Comparison of ENCODE assay signal across 1 cellular context in the genomic region with DNA sequence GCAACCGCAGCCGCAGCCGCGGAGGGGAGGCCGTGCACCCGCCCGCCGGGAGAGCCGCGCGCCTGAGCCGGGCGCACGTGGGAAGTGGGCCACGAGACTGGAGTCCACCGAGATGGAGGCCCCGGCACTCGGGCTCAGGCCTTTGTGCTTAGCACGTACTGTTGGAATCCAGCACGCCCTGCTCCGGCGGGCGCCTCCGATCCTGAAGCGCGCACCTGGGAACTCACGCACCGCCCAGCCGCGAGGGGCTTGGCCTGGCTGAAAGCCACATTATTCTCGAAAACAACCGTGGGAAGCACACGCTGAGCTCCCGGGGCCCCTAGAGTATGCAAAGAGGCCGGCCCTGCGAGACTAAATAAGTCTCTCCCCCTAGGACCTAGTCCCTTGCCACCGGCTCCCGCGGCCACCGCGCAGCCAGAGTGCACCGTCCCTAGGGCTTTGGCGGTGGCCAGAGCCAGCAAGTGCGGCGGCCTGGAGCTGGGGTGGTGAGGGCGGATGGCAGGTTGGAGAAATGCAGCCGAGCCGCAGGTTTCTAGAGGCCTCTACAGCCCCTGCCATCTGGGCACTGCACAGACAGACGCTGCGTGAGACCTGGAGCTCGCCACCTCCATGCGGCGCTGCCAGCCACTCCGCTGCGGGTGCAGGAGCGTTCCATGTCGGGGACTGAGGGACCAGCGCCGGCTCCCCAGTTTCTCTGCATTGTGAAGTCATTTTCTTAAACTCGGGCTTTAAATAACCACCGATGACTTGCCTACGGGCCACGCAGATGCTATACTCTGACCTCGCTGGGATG.
TF ChIP-seq lines count a peak whose summit lies in the region.

No MANE protein-coding gene starts in this region.

TF ChIP-seq in K562, 482 proteins besides CTCF, POLR2A, EP300 and RAD21:
- no peak for TF ChIP-seq PTBP1 (IDR thresholded peaks at IDR 0.05; ENCODE audit: low read depth, low read length)
- TF ChIP-seq ZNF668 (CRISPR knock-in tag; IDR thresholded peaks at IDR 0.05) = no peak
- no peak for TF ChIP-seq KDM5B (IDR thresholded peaks at IDR 0.05; ENCODE audit: insufficient replicate concordance, low read depth, low read length)
- 0 out of 2 replicates have a peak, but pooled peaks have one; percentile 50 for TF ChIP-seq ZBTB33 (CRISPR knock-in tag; IDR thresholded peaks at IDR 0.05)
- peak; percentile 7; the same call in 1 of the 2 replicates for TF ChIP-seq TFAP4 (CRISPR knock-in tag; IDR thresholded peaks at IDR 0.05; ENCODE audit: borderline replicate concordance)
- TF ChIP-seq CEBPB (tag; IDR thresholded peaks at IDR 0.05) = no peak
- no peak for TF ChIP-seq MTA3 (IDR thresholded peaks at IDR 0.05; ENCODE audit: borderline replicate concordance)
- TF ChIP-seq HBP1 (CRISPR knock-in tag; IDR thresholded peaks at IDR 0.05) = no peak
- TF ChIP-seq, protein P1, sequence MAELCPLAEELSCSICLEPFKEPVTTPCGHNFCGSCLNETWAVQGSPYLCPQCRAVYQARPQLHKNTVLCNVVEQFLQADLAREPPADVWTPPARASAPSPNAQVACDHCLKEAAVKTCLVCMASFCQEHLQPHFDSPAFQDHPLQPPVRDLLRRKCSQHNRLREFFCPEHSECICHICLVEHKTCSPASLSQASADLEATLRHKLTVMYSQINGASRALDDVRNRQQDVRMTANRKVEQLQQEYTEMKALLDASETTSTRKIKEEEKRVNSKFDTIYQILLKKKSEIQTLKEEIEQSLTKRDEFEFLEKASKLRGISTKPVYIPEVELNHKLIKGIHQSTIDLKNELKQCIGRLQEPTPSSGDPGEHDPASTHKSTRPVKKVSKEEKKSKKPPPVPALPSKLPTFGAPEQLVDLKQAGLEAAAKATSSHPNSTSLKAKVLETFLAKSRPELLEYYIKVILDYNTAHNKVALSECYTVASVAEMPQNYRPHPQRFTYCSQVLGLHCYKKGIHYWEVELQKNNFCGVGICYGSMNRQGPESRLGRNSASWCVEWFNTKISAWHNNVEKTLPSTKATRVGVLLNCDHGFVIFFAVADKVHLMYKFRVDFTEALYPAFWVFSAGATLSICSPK (IDR thresholded peaks at IDR 0.05; ENCODE audit: borderline replicate concordance) = no peak
- 0 out of 2 replicates have a peak, but pooled peaks have one; percentile 28 for TF ChIP-seq ATF2 (CRISPR knock-in tag; IDR thresholded peaks at IDR 0.05)
- no peak for TF ChIP-seq THAP7 (CRISPR knock-in tag; IDR thresholded peaks at IDR 0.05)
- TF ChIP-seq, protein P2, sequence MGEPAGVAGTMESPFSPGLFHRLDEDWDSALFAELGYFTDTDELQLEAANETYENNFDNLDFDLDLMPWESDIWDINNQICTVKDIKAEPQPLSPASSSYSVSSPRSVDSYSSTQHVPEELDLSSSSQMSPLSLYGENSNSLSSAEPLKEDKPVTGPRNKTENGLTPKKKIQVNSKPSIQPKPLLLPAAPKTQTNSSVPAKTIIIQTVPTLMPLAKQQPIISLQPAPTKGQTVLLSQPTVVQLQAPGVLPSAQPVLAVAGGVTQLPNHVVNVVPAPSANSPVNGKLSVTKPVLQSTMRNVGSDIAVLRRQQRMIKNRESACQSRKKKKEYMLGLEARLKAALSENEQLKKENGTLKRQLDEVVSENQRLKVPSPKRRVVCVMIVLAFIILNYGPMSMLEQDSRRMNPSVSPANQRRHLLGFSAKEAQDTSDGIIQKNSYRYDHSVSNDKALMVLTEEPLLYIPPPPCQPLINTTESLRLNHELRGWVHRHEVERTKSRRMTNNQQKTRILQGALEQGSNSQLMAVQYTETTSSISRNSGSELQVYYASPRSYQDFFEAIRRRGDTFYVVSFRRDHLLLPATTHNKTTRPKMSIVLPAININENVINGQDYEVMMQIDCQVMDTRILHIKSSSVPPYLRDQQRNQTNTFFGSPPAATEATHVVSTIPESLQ (CRISPR knock-in tag; IDR thresholded peaks at IDR 0.05) = no peak
- no peak for TF ChIP-seq CTBP1 (IDR thresholded peaks at IDR 0.05; ENCODE audit: borderline replicate concordance)
